2 cellular contexts compared by ENCODE assay signal in the genomic region with DNA sequence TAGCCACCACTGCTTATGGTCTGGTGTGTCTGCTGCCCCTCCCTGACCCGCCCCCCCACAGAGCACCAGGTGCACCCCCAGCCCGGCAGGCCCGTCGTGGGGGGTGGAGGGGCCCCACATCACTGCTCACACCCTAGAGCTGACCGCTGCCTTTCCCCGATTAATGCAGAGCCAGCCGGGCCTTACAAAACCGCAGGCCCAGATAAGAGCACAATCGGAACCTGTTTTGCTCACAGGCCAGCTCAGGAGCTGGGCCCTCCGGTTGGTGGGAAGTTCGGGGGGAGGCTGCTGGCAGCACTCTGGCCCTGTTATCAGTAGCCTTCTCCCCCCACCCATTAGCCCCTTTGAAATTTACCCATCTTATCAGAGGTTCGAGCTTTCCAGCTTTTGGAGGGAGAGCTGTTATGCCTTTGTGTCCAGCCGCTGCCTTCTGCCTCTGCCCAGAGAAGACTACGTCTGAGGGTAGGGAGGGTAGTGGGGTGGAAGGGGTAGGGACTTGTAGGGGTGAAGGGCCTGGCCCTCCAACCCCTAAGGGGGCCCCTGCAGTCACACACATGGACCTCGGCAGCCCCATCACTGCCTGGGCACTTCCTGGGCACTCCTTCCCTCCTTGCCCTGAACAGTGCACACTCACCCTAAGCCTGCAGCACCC.
A peak's percentile ranks its signal among the peaks of the same experiment; 100 is the strongest.
TF ChIP-seq lines count a peak whose summit lies in the region.

No MANE protein-coding gene starts in this region.

TF ChIP-seq in HepG2, 621 proteins besides CTCF, POLR2A, EP300 and RAD21 (continues in another document):
- TF ChIP-seq GATAD2A (CRISPR knock-in tag; IDR thresholded peaks at IDR 0.05) (no peak), ZNF619 (CRISPR knock-in tag; IDR thresholded peaks at IDR 0.05) (no peak), BRD4 (CRISPR knock-in tag; IDR thresholded peaks at IDR 0.05) (no peak), ZNF629 (CRISPR knock-in tag; conservative IDR thresholded peaks at IDR 0.05) (no peak), ZNF333 (CRISPR knock-in tag; IDR thresholded peaks at IDR 0.05; ENCODE audit: borderline replicate concordance) (0 out of 2 replicates have a peak, but pooled peaks have one; percentile 27), CREM (IDR thresholded peaks at IDR 0.05) (no peak), CREM (CRISPR knock-in tag; IDR thresholded peaks at IDR 0.05) (no peak), CREB1 (IDR thresholded peaks at IDR 0.05) (no peak), CREB1 (CRISPR knock-in tag; IDR thresholded peaks at IDR 0.05) (no peak), REL (CRISPR knock-in tag; conservative IDR thresholded peaks at IDR 0.05) (no peak), MXI1 (IDR thresholded peaks at IDR 0.05; ENCODE audit: borderline replicate concordance, low read depth, low read length) (no peak)
- TF ChIP-seq, protein P1, sequence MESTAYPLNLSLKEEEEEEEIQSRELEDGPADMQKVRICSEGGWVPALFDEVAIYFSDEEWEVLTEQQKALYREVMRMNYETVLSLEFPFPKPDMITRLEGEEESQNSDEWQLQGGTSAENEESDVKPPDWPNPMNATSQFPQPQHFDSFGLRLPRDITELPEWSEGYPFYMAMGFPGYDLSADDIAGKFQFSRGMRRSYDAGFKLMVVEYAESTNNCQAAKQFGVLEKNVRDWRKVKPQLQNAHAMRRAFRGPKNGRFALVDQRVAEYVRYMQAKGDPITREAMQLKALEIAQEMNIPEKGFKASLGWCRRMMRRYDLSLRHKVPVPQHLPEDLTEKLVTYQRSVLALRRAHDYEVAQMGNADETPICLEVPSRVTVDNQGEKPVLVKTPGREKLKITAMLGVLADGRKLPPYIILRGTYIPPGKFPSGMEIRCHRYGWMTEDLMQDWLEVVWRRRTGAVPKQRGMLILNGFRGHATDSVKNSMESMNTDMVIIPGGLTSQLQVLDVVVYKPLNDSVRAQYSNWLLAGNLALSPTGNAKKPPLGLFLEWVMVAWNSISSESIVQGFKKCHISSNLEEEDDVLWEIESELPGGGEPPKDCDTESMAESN (CRISPR knock-in tag; conservative IDR thresholded peaks at IDR 0.05) = no peak
- TF ChIP-seq, protein P2, sequence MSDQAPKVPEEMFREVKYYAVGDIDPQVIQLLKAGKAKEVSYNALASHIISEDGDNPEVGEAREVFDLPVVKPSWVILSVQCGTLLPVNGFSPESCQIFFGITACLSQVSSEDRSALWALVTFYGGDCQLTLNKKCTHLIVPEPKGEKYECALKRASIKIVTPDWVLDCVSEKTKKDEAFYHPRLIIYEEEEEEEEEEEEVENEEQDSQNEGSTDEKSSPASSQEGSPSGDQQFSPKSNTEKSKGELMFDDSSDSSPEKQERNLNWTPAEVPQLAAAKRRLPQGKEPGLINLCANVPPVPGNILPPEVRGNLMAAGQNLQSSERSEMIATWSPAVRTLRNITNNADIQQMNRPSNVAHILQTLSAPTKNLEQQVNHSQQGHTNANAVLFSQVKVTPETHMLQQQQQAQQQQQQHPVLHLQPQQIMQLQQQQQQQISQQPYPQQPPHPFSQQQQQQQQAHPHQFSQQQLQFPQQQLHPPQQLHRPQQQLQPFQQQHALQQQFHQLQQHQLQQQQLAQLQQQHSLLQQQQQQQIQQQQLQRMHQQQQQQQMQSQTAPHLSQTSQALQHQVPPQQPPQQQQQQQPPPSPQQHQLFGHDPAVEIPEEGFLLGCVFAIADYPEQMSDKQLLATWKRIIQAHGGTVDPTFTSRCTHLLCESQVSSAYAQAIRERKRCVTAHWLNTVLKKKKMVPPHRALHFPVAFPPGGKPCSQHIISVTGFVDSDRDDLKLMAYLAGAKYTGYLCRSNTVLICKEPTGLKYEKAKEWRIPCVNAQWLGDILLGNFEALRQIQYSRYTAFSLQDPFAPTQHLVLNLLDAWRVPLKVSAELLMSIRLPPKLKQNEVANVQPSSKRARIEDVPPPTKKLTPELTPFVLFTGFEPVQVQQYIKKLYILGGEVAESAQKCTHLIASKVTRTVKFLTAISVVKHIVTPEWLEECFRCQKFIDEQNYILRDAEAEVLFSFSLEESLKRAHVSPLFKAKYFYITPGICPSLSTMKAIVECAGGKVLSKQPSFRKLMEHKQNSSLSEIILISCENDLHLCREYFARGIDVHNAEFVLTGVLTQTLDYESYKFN (CRISPR knock-in tag; conservative IDR thresholded peaks at IDR 0.05) = no peak
- TF ChIP-seq, protein P3, sequence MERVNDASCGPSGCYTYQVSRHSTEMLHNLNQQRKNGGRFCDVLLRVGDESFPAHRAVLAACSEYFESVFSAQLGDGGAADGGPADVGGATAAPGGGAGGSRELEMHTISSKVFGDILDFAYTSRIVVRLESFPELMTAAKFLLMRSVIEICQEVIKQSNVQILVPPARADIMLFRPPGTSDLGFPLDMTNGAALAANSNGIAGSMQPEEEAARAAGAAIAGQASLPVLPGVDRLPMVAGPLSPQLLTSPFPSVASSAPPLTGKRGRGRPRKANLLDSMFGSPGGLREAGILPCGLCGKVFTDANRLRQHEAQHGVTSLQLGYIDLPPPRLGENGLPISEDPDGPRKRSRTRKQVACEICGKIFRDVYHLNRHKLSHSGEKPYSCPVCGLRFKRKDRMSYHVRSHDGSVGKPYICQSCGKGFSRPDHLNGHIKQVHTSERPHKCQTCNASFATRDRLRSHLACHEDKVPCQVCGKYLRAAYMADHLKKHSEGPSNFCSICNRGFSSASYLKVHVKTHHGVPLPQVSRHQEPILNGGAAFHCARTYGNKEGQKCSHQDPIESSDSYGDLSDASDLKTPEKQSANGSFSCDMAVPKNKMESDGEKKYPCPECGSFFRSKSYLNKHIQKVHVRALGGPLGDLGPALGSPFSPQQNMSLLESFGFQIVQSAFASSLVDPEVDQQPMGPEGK (CRISPR knock-in tag; IDR thresholded peaks at IDR 0.05) = peak; percentile 67
- TF ChIP-seq, protein P4, sequence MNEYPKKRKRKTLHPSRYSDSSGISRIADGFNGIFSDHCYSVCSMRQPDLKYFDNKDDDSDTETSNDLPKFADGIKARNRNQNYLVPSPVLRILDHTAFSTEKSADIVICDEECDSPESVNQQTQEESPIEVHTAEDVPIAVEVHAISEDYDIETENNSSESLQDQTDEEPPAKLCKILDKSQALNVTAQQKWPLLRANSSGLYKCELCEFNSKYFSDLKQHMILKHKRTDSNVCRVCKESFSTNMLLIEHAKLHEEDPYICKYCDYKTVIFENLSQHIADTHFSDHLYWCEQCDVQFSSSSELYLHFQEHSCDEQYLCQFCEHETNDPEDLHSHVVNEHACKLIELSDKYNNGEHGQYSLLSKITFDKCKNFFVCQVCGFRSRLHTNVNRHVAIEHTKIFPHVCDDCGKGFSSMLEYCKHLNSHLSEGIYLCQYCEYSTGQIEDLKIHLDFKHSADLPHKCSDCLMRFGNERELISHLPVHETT (CRISPR knock-in tag; conservative IDR thresholded peaks at IDR 0.05) = no peak
- TF ChIP-seq, protein P5, sequence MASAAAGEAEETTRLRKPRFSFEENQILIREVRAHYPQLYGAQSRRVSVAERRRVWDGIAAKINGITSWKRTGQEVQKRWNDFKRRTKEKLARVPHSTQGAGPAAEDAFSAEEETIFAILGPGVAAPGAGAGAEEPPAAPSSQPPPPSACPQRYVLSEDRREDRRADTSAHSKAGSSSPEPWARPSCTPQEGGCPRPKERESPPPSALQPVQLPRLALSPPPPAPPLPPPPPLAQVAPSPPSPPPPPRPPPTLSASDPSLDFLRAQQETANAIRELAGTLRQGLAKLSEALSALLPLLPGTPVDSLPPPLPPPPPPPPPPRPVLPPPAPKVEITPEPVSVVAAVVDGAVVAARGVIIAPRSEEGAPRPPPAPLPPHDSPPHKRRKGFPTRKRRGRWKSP (CRISPR knock-in tag; IDR thresholded peaks at IDR 0.05) = no peak

TF ChIP-seq in K562, 482 proteins besides CTCF, POLR2A, EP300 and RAD21 (continues in another document):
- TF ChIP-seq, protein P6, sequence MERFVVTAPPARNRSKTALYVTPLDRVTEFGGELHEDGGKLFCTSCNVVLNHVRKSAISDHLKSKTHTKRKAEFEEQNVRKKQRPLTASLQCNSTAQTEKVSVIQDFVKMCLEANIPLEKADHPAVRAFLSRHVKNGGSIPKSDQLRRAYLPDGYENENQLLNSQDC (CRISPR knock-in tag; IDR thresholded peaks at IDR 0.05) = no peak
- TF ChIP-seq BHLHE40 (IDR thresholded peaks at IDR 0.05; ENCODE audit: low read length) = peak; percentile 71
- TF ChIP-seq, protein P7, sequence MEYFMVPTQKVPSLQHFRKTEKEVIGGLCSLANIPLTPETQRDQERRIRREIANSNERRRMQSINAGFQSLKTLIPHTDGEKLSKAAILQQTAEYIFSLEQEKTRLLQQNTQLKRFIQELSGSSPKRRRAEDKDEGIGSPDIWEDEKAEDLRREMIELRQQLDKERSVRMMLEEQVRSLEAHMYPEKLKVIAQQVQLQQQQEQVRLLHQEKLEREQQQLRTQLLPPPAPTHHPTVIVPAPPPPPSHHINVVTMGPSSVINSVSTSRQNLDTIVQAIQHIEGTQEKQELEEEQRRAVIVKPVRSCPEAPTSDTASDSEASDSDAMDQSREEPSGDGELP (CRISPR knock-in tag; IDR thresholded peaks at IDR 0.05; ENCODE audit: borderline replicate concordance) = peak; percentile 93
- TF ChIP-seq ETS2 (tag; IDR thresholded peaks at IDR 0.05; ENCODE audit: borderline replicate concordance, poor library complexity, severe bottlenecking) = no peak
- peak; percentile 27; the same call in 1 of the 2 replicates for TF ChIP-seq KHSRP (IDR thresholded peaks at IDR 0.05)
- no peak for TF ChIP-seq HLTF (IDR thresholded peaks at IDR 0.05)
- no peak for TF ChIP-seq ARID2 (IDR thresholded peaks at IDR 0.05)
- TF ChIP-seq GATA2 (CRISPR knock-in tag; IDR thresholded peaks at IDR 0.05) = peak; percentile 92
- TF ChIP-seq BMI1 (IDR thresholded peaks at IDR 0.05; ENCODE audit: low read length) = no peak
- TF ChIP-seq ZBTB7A (IDR thresholded peaks at IDR 0.05; ENCODE audit: borderline replicate concordance, control insufficient read depth, low read depth, low read length) = peak; percentile 95
- 0 out of 2 replicates have a peak, but pooled peaks have one; percentile 55 for TF ChIP-seq ZBED1 (IDR thresholded peaks at IDR 0.05)
- TF ChIP-seq, protein P8, sequence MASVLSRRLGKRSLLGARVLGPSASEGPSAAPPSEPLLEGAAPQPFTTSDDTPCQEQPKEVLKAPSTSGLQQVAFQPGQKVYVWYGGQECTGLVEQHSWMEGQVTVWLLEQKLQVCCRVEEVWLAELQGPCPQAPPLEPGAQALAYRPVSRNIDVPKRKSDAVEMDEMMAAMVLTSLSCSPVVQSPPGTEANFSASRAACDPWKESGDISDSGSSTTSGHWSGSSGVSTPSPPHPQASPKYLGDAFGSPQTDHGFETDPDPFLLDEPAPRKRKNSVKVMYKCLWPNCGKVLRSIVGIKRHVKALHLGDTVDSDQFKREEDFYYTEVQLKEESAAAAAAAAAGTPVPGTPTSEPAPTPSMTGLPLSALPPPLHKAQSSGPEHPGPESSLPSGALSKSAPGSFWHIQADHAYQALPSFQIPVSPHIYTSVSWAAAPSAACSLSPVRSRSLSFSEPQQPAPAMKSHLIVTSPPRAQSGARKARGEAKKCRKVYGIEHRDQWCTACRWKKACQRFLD (CRISPR knock-in tag; IDR thresholded peaks at IDR 0.05) = peak; percentile 93; the same call in 1 of the 2 replicates
- TF ChIP-seq CBX5 (IDR thresholded peaks at IDR 0.05; ENCODE audit: borderline replicate concordance, low read depth) = 0 out of 2 replicates have a peak, but pooled peaks have one; percentile 2
- TF ChIP-seq TEAD2 (tag; IDR thresholded peaks at IDR 0.05) = no peak
- TF ChIP-seq, protein P9, sequence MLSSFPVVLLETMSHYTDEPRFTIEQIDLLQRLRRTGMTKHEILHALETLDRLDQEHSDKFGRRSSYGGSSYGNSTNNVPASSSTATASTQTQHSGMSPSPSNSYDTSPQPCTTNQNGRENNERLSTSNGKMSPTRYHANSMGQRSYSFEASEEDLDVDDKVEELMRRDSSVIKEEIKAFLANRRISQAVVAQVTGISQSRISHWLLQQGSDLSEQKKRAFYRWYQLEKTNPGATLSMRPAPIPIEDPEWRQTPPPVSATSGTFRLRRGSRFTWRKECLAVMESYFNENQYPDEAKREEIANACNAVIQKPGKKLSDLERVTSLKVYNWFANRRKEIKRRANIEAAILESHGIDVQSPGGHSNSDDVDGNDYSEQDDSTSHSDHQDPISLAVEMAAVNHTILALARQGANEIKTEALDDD (IDR thresholded peaks at IDR 0.05) = peak; percentile 53; the same call in 1 of the 2 replicates
- TF ChIP-seq ESRRA (IDR thresholded peaks at IDR 0.05; ENCODE audit: borderline replicate concordance, low read depth) = peak; percentile 95; the same call in 1 of the 2 replicates
- peak in 1 of 2 experiments; percentile 41; a peak in 1 of 3 replicates for TF ChIP-seq CBX3 (IDR thresholded peaks at IDR 0.05; ENCODE audit: borderline replicate concordance in 1 of 2, low read length in 2 of 2)
- TF ChIP-seq ZNF589 (CRISPR knock-in tag; IDR thresholded peaks at IDR 0.05; ENCODE audit: low read depth) = 0 out of 2 replicates have a peak, but pooled peaks have one; percentile 24
- TF ChIP-seq ZNF324 (CRISPR knock-in tag; IDR thresholded peaks at IDR 0.05) = 0 out of 2 replicates have a peak, but pooled peaks have one; percentile 13
- TF ChIP-seq BCOR (IDR thresholded peaks at IDR 0.05) = peak; percentile 75
- TF ChIP-seq KAT8 (IDR thresholded peaks at IDR 0.05; ENCODE audit: low read depth) = no peak
- TF ChIP-seq, protein P10, sequence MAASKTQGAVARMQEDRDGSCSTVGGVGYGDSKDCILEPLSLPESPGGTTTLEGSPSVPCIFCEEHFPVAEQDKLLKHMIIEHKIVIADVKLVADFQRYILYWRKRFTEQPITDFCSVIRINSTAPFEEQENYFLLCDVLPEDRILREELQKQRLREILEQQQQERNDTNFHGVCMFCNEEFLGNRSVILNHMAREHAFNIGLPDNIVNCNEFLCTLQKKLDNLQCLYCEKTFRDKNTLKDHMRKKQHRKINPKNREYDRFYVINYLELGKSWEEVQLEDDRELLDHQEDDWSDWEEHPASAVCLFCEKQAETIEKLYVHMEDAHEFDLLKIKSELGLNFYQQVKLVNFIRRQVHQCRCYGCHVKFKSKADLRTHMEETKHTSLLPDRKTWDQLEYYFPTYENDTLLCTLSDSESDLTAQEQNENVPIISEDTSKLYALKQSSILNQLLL (CRISPR knock-in tag; IDR thresholded peaks at IDR 0.05; ENCODE audit: borderline replicate concordance) = no peak
- TF ChIP-seq, protein P11, sequence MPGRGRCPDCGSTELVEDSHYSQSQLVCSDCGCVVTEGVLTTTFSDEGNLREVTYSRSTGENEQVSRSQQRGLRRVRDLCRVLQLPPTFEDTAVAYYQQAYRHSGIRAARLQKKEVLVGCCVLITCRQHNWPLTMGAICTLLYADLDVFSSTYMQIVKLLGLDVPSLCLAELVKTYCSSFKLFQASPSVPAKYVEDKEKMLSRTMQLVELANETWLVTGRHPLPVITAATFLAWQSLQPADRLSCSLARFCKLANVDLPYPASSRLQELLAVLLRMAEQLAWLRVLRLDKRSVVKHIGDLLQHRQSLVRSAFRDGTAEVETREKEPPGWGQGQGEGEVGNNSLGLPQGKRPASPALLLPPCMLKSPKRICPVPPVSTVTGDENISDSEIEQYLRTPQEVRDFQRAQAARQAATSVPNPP (IDR thresholded peaks at IDR 0.05; ENCODE audit: borderline replicate concordance, insufficient read depth, insufficient read length) = no peak
- TF ChIP-seq ZNF146 (CRISPR knock-in tag; IDR thresholded peaks at IDR 0.05; ENCODE audit: unreplicated experiment) = no peak
- TF ChIP-seq, protein P12, sequence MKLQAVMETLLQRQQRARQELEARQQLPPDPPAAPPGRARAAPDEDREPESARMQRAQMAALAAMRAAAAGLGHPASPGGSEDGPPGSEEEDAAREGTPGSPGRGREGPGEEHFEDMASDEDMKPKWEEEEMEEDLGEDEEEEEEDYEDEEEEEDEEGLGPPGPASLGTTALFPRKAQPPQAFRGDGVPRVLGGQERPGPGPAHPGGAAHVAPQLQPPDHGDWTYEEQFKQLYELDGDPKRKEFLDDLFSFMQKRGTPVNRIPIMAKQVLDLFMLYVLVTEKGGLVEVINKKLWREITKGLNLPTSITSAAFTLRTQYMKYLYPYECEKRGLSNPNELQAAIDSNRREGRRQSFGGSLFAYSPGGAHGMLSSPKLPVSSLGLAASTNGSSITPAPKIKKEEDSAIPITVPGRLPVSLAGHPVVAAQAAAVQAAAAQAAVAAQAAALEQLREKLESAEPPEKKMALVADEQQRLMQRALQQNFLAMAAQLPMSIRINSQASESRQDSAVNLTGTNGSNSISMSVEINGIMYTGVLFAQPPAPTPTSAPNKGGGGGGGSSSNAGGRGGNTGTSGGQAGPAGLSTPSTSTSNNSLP (IDR thresholded peaks at IDR 0.05; ENCODE audit: borderline replicate concordance, low read depth, low read length) = peak; percentile 79; the same call in 1 of the 2 replicates
